23 cellular contexts compared by ENCODE assay signal in the genomic region with DNA sequence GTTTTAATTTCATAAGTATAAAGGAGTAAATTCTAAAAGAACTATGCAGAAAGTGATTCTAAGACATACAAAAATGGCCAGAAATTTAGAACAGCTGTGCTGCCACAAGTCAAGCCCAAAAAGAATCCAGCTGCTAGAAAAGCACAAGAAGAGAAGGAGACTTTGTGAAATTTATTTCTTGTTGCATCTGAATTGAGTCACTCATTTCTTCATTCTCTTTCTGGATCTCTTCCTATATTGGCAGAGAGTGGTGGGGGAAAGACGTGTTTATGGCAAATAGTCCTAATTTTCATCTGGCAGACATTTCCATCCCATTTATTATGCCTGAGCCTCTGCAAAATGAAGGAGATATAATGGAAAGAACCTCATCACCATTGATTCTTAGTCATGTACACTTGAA.
"Had no signal": no experiment of that assay in that cellular context is flagged by ENCODE, and none has a peak within 500 bp of the region (broad histone marks: within the 10 kb centered on the region; RNA-seq: fewer than 3 reads in every experiment).

No MANE protein-coding gene starts in this region.

- ATAC-seq: activated T-cell treated with anti-CD3 and anti-CD28 coated beads, Interleukin-2, amount 50 U/mL, for 4 hours; activated T-helper 17 cell treated with anti-CD3 and anti-CD28 coated beads, Interleukin-2, amount 50 U/mL, for 72 hours; esophagus mucosa; left lobe of liver; mucosa of descending colon; sciatic nerve; stimulated activated effector memory CD8-positive, alpha-beta T cell treated with anti-CD3 and anti-CD28 coated beads, Interleukin-12 subunit alpha, Interleukin-12 subunit beta, amount 100 ng/mL, for 72 hours had no signal

- H3K36me3 ChIP-seq: gastrocnemius medialis, thoracic aorta, upper lobe of left lung, vagina had no signal

- H3K27ac ChIP-seq: thoracic aorta, upper lobe of left lung, vagina had no signal

- H3K4me3 ChIP-seq: gastrocnemius medialis, mucosa of descending colon, thoracic aorta, upper lobe of left lung, vagina had no signal

- H3K4me1 ChIP-seq: gastrocnemius medialis, upper lobe of left lung had no signal

- H3K9me3 ChIP-seq: gastrocnemius medialis, mucosa of descending colon, thoracic aorta, upper lobe of left lung, vagina had no signal

- DNase-seq: activated CD4-positive, alpha-beta memory T cell treated with anti-CD3 and anti-CD28 coated beads for 36 hours; activated CD4-positive, alpha-beta T cell treated with anti-CD3 and anti-CD28 coated beads, Interleukin-2, amount 10 ng/mL, durations not matched to agents 24 days and 14 days; activated CD4-positive, CD25-positive, alpha-beta regulatory T cell treated with anti-CD3 and anti-CD28 coated beads, Interleukin-2, amount 50 U/mL, for 72 hours; activated CD8-positive, alpha-beta memory T cell treated with anti-CD3 and anti-CD28 coated beads, Interleukin-2, amount 50 U/mL, for 48 hours; activated gamma-delta T cell treated with Interleukin-2 at 50 U/mL for 16 hours; activated naive CD4-positive, alpha-beta T cell treated with anti-CD3 and anti-CD28 coated beads, Interleukin-2, amount 50 U/mL, for 16 hours; activated T-cell treated with anti-CD3 and anti-CD28 coated beads, Interleukin-2, amount 50 U/mL, for 4 hours; amniotic stem cell; central memory CD4-positive, alpha-beta T cell; gastrocnemius medialis; kidney glomerular epithelial cell; mucosa of descending colon; small intestine; stimulated activated CD4-positive, alpha-beta T cell treated with anti-CD3 and anti-CD28 coated beads, Interleukin-4, amount 100 ng/mL, for 24 hours; T-helper 2 cell; upper lobe of left lung had no signal

- H3K27me3 ChIP-seq: gastrocnemius medialis, upper lobe of left lung, vagina had no signal
